In the genomic region with DNA sequence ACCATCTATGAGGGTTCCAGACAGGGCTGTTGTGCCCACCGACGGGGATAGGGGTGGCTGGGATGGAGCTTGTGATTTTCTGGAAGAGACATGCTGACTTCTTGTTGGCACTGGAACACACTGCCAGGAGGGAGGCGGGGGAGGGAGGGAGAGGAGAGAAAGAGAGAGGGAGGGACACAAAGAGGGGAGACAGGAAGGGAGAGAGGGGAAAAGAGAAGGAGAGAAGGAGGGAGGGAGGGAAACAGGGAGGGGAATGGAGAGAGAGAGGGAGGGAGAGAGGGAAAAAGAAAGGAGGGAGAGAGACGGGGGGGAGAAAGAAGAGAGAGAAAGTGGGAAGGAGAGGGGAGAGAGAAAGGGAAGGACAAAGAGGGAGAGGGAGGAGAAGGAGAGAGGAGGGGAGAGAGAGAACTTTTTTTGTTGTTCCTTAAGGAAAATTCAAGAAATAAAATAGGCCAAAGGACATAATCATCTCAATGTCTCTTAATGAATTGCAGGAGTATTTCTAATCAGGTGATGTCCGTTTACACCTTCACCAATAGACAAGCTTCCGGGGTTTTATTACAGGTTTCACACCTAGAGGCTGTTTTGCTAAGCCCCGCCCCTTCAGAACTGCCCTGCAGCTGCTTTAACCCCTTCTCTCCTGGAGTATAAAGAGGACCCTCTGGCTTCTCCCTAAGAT, we compare ENCODE assay signal across 8 cellular contexts.
A peak's percentile ranks its signal among the peaks of the same experiment; 100 is the strongest.
DNase-seq lines count a peak whose midpoint lies in the region; ATAC-seq and TF ChIP-seq lines count a peak whose summit lies in the region.
"Had no signal": no experiment of that assay in that cellular context is flagged by ENCODE, and none has a peak within 500 bp of the region (broad histone marks: within the 10 kb centered on the region; RNA-seq: fewer than 3 reads in every experiment).

No MANE protein-coding gene starts in this region.

- no peak for TF ChIP-seq POLR2A in lower leg skin (IDR thresholded peaks at IDR 0.05)

- H3K4me3 Mint-ChIP-seq in stimulated activated memory B cell treated with anti-CD40 and anti-IgM and Interleukin-4, amounts not matched to agents 10 μg/mL and 1 μg/mL and 100 μg/mL, for 72 hours: no peak overlapping the region

- DNase-seq in NCI-H748 (lab: John Stamatoyannopoulos, UW; ENCODE audit: unreplicated experiment) (peak; percentile 65), globus pallidus (ENCODE audit: low spot score) (peak; percentile 67), lower leg skin (ENCODE audit: low spot score in 2 of 2) (no peak)

- peaks cover 18% of the 10 kb centered on the region for H3K4me1 Mint-ChIP-seq in stimulated activated memory B cell treated with anti-CD40 and anti-IgM and Interleukin-4, amounts not matched to agents 10 μg/mL and 1 μg/mL and 100 μg/mL, for 72 hours

- no peak for ATAC-seq in stimulated activated memory B cell treated with anti-CD40 and anti-IgM and Interleukin-4, amounts not matched to agents 10 μg/mL and 1 μg/mL and 100 μg/mL, for 72 hours
- ATAC-seq in HG02571 (IDR thresholded peaks at IDR 0.05; ENCODE audit: unreplicated experiment) (no peak), GM18909 (IDR thresholded peaks at IDR 0.05; ENCODE audit: poor library complexity, unreplicated experiment) (no peak)

- no peaks in the 10 kb centered on the region for H3K27me3 Mint-ChIP-seq in stimulated activated memory B cell treated with anti-CD40 and anti-IgM and Interleukin-4, amounts not matched to agents 10 μg/mL and 1 μg/mL and 100 μg/mL, for 72 hours

- H3K27ac ChIP-seq in HEK293 (ENCODE audit: extremely low read depth, low read depth, low read length): no peak overlapping the region

- POLR2A ChIA-PET in HEK293 (lab: Yijun Ruan, JAX): interaction anchor here (0.6 kb wide), 1 partner anchor 338 kb away, joined by 4 read pairs; no protein-coding TSS in a partner anchor

- peaks cover 40% of the 10 kb centered on the region for H3K36me3 Mint-ChIP-seq in stimulated activated memory B cell treated with anti-CD40 and anti-IgM and Interleukin-4, amounts not matched to agents 10 μg/mL and 1 μg/mL and 100 μg/mL, for 72 hours

- TF ChIP-seq CTCF in HEK293 (tag by site-specific recombination; IDR thresholded peaks at IDR 0.05) (no peak), lower leg skin (IDR thresholded peaks at IDR 0.05) (no peak)

- H3K36me3 ChIP-seq in HEK293 (ENCODE audit: control insufficient read depth in 2 of 2, insufficient read depth in 1 of 2, low read length in 2 of 2): no peaks in the 10 kb centered on the region

- H3K4me1 ChIP-seq in HEK293 (ENCODE audit: control insufficient read depth, insufficient read depth, low read length): peaks cover 2% of the 10 kb centered on the region; the same call in 1 of the 2 replicates

- H3K27ac Mint-ChIP-seq in stimulated activated memory B cell treated with anti-CD40 and anti-IgM and Interleukin-4, amounts not matched to agents 10 μg/mL and 1 μg/mL and 100 μg/mL, for 72 hours: peak overlapping the region; percentile 1

- WGBS in lower leg skin, 2 donors: 46 to 47% methylated on average over 7 of the region's 7 CpGs

- intact Hi-C loops in lower leg skin (cut with DNase I; ENCODE audit: low total_unique reads): no loop called here

- no peaks in the 10 kb centered on the region for H3K9me3 ChIP-seq in HEK293 (ENCODE audit: control insufficient read depth, insufficient read depth, low read depth, low read length)
- H3K9me3 ChIP-seq: adrenal gland had no signal

- no peaks in the 10 kb centered on the region for H3K9me3 Mint-ChIP-seq in stimulated activated memory B cell treated with anti-CD40 and anti-IgM and Interleukin-4, amounts not matched to agents 10 μg/mL and 1 μg/mL and 100 μg/mL, for 72 hours

- H3K4me3 ChIP-seq in HEK293 (ENCODE audit: low read depth, low read length) (no peak overlapping the region), lower leg skin (ENCODE audit: low read depth, poor library complexity, severe bottlenecking) (no peak overlapping the region)
- H3K4me3 ChIP-seq: adrenal gland had no signal

- CTCF ChIA-PET in HEK293 (lab: Yijun Ruan, JAX): no interaction called here

TF ChIP-seq in HEK293, 187 proteins besides CTCF, POLR2A, EP300 and RAD21:
- peak; percentile 86; the same call in 1 of the 2 replicates for TF ChIP-seq ZNF10 (tag by site-specific recombination; IDR thresholded peaks at IDR 0.05)
- TF ChIP-seq ZNF302 (tag by site-specific recombination; IDR thresholded peaks at IDR 0.05; ENCODE audit: low read depth): no peak
- TF ChIP-seq ZNF169 (tag by site-specific recombination; IDR thresholded peaks at IDR 0.05): peak; percentile 55; the same call in 1 of the 2 replicates
- no peak for TF ChIP-seq ZIC2 (tag by site-specific recombination; IDR thresholded peaks at IDR 0.05)
- 0 out of 2 replicates have a peak, but pooled peaks have one; percentile 16 for TF ChIP-seq WT1 (tag by site-specific recombination; IDR thresholded peaks at IDR 0.05)
- TF ChIP-seq, protein P1, sequence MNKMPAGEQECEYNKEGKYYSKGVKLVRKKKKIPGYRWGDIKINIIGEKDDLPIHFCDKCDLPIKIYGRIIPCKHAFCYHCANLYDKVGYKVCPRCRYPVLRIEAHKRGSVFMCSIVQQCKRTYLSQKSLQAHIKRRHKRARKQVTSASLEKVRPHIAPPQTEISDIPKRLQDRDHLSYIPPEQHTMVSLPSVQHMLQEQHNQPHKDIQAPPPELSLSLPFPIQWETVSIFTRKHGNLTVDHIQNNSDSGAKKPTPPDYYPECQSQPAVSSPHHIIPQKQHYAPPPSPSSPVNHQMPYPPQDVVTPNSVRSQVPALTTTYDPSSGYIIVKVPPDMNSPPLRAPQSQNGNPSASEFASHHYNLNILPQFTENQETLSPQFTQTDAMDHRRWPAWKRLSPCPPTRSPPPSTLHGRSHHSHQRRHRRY (tag by site-specific recombination; IDR thresholded peaks at IDR 0.05): no peak
- peak; percentile 27; the same call in 1 of the 2 replicates for TF ChIP-seq SP3 (tag by site-specific recombination; IDR thresholded peaks at IDR 0.05)
- TF ChIP-seq SP2 (tag by site-specific recombination; IDR thresholded peaks at IDR 0.05): peak; percentile 30
- peak; percentile 99 for TF ChIP-seq PRDM1 (tag by site-specific recombination; IDR thresholded peaks at IDR 0.05)
- peak; percentile 90 for TF ChIP-seq ZNF366 (tag by site-specific recombination; conservative IDR thresholded peaks at IDR 0.05)
- TF ChIP-seq, protein P2, sequence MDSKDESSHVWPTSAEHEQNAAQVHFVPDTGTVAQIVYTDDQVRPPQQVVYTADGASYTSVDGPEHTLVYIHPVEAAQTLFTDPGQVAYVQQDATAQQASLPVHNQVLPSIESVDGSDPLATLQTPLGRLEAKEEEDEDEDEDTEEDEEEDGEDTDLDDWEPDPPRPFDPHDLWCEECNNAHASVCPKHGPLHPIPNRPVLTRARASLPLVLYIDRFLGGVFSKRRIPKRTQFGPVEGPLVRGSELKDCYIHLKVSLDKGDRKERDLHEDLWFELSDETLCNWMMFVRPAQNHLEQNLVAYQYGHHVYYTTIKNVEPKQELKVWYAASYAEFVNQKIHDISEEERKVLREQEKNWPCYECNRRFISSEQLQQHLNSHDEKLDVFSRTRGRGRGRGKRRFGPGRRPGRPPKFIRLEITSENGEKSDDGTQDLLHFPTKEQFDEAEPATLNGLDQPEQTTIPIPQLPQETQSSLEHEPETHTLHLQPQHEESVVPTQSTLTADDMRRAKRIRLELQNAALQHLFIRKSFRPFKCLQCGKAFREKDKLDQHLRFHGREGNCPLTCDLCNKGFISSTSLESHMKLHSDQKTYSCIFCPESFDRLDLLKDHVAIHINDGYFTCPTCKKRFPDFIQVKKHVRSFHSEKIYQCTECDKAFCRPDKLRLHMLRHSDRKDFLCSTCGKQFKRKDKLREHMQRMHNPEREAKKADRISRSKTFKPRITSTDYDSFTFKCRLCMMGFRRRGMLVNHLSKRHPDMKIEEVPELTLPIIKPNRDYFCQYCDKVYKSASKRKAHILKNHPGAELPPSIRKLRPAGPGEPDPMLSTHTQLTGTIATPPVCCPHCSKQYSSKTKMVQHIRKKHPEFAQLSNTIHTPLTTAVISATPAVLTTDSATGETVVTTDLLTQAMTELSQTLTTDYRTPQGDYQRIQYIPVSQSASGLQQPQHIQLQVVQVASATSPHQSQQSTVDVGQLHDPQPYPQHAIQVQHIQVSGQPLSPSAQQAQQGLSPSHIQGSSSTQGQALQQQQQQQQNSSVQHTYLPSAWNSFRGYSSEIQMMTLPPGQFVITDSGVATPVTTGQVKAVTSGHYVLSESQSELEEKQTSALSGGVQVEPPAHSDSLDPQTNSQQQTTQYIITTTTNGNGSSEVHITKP (tag by site-specific recombination; IDR thresholded peaks at IDR 0.05): peak; percentile 59
- TF ChIP-seq, protein P3, sequence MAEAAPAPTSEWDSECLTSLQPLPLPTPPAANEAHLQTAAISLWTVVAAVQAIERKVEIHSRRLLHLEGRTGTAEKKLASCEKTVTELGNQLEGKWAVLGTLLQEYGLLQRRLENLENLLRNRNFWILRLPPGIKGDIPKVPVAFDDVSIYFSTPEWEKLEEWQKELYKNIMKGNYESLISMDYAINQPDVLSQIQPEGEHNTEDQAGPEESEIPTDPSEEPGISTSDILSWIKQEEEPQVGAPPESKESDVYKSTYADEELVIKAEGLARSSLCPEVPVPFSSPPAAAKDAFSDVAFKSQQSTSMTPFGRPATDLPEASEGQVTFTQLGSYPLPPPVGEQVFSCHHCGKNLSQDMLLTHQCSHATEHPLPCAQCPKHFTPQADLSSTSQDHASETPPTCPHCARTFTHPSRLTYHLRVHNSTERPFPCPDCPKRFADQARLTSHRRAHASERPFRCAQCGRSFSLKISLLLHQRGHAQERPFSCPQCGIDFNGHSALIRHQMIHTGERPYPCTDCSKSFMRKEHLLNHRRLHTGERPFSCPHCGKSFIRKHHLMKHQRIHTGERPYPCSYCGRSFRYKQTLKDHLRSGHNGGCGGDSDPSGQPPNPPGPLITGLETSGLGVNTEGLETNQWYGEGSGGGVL (tag by site-specific recombination; IDR thresholded peaks at IDR 0.05): peak; percentile 87
- 0 out of 2 replicates have a peak, but pooled peaks have one; percentile 42 for TF ChIP-seq ZNF596 (tag by site-specific recombination; IDR thresholded peaks at IDR 0.05)

Comparison
In these comparisons a context has a peak if more than half of its experiments do, and no peak if none do; other contexts are left out.
1. DNase-seq: peak in NCI-H748 (single experiment) and globus pallidus (single experiment); none in lower leg skin (0 of 2).